In genomic region chr17:5191541-5192417, GRCh38 we compare ENCODE assay signal across 1 cellular context.
TF ChIP-seq lines count a peak whose summit lies in the region.

Gene ZNF594 (minus strand): TSS chr17:5191868. CDS start chr17:5184256, 7,612 bp downstream.

TF ChIP-seq in A549, 52 proteins besides CTCF, POLR2A, EP300 and RAD21 (continued from another document):
- TF ChIP-seq RFX5 (IDR thresholded peaks at IDR 0.05) (peak; percentile 24; the same call in 1 of the 2 replicates), HDAC2 (IDR thresholded peaks at IDR 0.05) (0 out of 2 replicates have a peak, but pooled peaks have one; percentile 47), HEYL (CRISPR knock-in tag; IDR thresholded peaks at IDR 0.05) (no peak), NR3C1 (IDR thresholded peaks at IDR 0.05) (no peak), PHF8 (IDR thresholded peaks at IDR 0.05; ENCODE audit: borderline replicate concordance, low read depth) (peak; percentile 93), ATOH8 (CRISPR knock-in tag; IDR thresholded peaks at IDR 0.05; ENCODE audit: low read depth) (0 out of 2 replicates have a peak, but pooled peaks have one; percentile 7), TFCP2L1 (CRISPR knock-in tag; IDR thresholded peaks at IDR 0.05) (0 out of 2 replicates have a peak, but pooled peaks have one; percentile 35), KDM1A (IDR thresholded peaks at IDR 0.05; ENCODE audit: low read depth) (peak; percentile 58; the same call in 1 of the 2 replicates), GATA3 (IDR thresholded peaks at IDR 0.05; ENCODE audit: borderline replicate concordance) (peak; percentile 39; the same call in 1 of the 2 replicates), CHD2 (IDR thresholded peaks at IDR 0.05; ENCODE audit: low read length, partially characterized antibody) (no peak), FOXS1 (CRISPR knock-in tag; IDR thresholded peaks at IDR 0.05) (no peak), SMC3 (IDR thresholded peaks at IDR 0.05) (peak; percentile 37; the same call in 1 of the 3 replicates), NFE2L2 (conservative IDR thresholded peaks at IDR 0.05; ENCODE audit: low read length) (no peak), E2F6 (IDR thresholded peaks at IDR 0.05; ENCODE audit: borderline replicate concordance, low read depth) (peak; percentile 83)
TF ChIP-seq in A549: peak in this region for 17.
